In the genomic region with DNA sequence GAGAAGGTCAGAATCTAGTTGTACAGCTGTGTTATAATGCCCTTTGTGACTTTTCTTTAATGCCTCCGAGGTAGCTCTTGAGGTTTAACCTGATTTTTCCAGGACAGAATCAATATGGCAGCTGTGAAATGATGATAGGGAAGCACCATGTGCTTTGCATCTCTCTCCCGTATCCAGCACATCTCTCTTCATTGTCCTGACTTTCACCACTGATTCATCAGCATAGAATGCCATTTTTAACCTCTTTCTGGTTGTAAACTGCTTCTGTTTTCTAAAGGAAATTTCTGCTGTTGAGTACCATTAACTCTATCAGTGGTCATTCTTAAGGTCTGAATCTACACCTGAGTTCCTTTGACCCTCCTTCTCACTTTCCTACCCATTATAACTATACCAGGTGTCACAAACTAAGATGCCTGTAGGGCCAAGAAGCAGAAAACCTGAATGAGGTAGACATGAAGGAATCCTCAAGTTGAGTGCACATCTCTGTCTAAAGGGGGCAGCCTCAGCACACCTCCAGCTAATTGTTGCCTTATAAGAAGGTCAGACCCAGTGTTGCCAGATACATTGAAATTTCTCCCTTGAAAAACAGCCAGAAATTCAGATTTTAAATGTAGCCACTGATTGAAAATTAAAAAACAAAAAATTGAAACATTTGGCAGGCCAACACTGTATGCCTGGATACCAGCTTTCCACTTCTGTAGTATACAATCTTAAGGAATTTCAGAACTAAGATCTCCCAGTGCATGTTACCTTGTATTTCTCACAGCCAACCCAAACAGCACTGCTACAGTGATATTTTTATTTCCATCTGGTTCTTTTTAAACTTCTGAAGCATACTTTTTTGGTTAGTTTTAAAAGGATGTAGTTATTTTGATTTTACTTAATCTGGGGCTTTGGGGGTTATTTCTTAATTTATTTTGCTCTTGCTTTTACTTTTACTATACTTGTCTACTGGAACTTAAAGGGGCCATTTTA, we compare ENCODE assay signal across 8 cellular contexts. TPM values are rescaled to one million over a fixed set of nuclear protein-coding genes. Genes with fewer than 3 reads are reported as not detected.
A peak's percentile ranks its signal among the peaks of the same experiment; 100 is the strongest.
DNase-seq lines count a peak whose midpoint lies in the region; ATAC-seq and TF ChIP-seq lines count a peak whose summit lies in the region.

No MANE protein-coding gene starts in this region.

- BruUV-seq in Calu3 (replicated peaks; lab: Mats Ljungman, UMichigan) = no TSS peak

- ATAC-seq in GM21390 (IDR thresholded peaks at IDR 0.05; ENCODE audit: unreplicated experiment) (peak; percentile 49), GM21723 (IDR thresholded peaks at IDR 0.05; ENCODE audit: unreplicated experiment) (no peak), heart right ventricle (no peak)

- no peak overlapping the region for H3K4me3 ChIP-seq in heart right ventricle

- no peaks in the 10 kb centered on the region for H3K27me3 ChIP-seq in heart right ventricle

- CTCF ChIA-PET in Calu3 (lab: Charles Lee) = interaction anchor here (0.5 to 1.6 kb wide), 4 partner anchors 42 to 68 kb away, joined by 3 to 4 read pairs (median 4); no protein-coding TSS in a partner anchor

- WGBS in heart right ventricle, 2 donors = 89 to 91% methylated on average over 2 of the region's 2 CpGs

- no peaks in the 10 kb centered on the region for H3K27me3 Mint-ChIP-seq in Calu3 (ENCODE audit: unreplicated experiment)

- intact Hi-C loops in Calu3 (cut with micrococcal nuclease; ENCODE audit: unreplicated experiment) = loop anchor here (1.0 kb wide), 1 partner anchor 64 kb away; no protein-coding TSS in a partner anchor
- intact Hi-C loops in heart right ventricle (cut with DNase I) = no loop called here

- no peak overlapping the region for H3K27ac ChIP-seq in heart right ventricle

- no peaks in the 10 kb centered on the region for H3K36me3 ChIP-seq in heart right ventricle

- DNase-seq in Calu3 = peak; percentile 36
- DNase-seq in RKO (ENCODE audit: low spot score) = peak; percentile 43
- peak; percentile 25 for DNase-seq in glomerular visceral epithelial cell (ENCODE audit: extremely low spot score)
- DNase-seq in activated CD8-positive, alpha-beta memory T cell treated with anti-CD3 and anti-CD28 coated beads, Interleukin-2, amount 50 U/mL, for 48 hours = no peak
- no peak for DNase-seq in heart right ventricle
- DNase-seq in activated T-cell treated with anti-CD3 and anti-CD28 coated beads, Interleukin-2, amount 50 U/mL, for 1 hour = no peak

- peaks cover 10% of the 10 kb centered on the region for H3K36me3 Mint-ChIP-seq in Calu3 (ENCODE audit: insufficient read depth, unreplicated experiment)

- no peak overlapping the region for H3K27ac Mint-ChIP-seq in Calu3 (ENCODE audit: unreplicated experiment)

- H3K9me3 Mint-ChIP-seq in Calu3 (ENCODE audit: low read depth, unreplicated experiment) = peaks cover 5% of the 10 kb centered on the region

- peaks cover 31% of the 10 kb centered on the region for H3K4me1 Mint-ChIP-seq in Calu3 (ENCODE audit: low read depth, unreplicated experiment)

- TF ChIP-seq CTCF in Calu3 (IDR thresholded peaks at IDR 0.05; ENCODE audit: unreplicated experiment) = peak; percentile 49
- TF ChIP-seq CTCF in heart right ventricle (IDR thresholded peaks at IDR 0.05) = peak in 3 of 9 donors; percentile 9 to 22 (median 10)

- no peaks in the 10 kb centered on the region for H3K4me1 ChIP-seq in heart right ventricle

- no peak overlapping the region for H3K4me3 Mint-ChIP-seq in Calu3 (ENCODE audit: low read depth, unreplicated experiment)

- no peaks in the 10 kb centered on the region for H3K9me3 ChIP-seq in heart right ventricle

RNA-seq across cellular contexts. Expression of a gene that starts 35.8 kb away (rescaled TPM):
- total RNA-seq in Calu3 (2022) = 6.0 and 6.5 TPM in 2 replicates
- not detected for total RNA-seq in heart right ventricle
- not detected for polyA plus RNA-seq in heart right ventricle

Comparison
In these comparisons a context has a peak if more than half of its experiments do, and no peak if none do; other contexts are left out.
1. DNase-seq: peak in Calu3 (single experiment), RKO (single experiment) and glomerular visceral epithelial cell (single experiment); none in activated CD8-positive, alpha-beta memory T cell treated with anti-CD3 and anti-CD28 coated beads, Interleukin-2, amount 50 U/mL, for 48 hours (single experiment), heart right ventricle (0 of 2) and activated T-cell treated with anti-CD3 and anti-CD28 coated beads, Interleukin-2, amount 50 U/mL, for 1 hour (single experiment).